In the genomic region with DNA sequence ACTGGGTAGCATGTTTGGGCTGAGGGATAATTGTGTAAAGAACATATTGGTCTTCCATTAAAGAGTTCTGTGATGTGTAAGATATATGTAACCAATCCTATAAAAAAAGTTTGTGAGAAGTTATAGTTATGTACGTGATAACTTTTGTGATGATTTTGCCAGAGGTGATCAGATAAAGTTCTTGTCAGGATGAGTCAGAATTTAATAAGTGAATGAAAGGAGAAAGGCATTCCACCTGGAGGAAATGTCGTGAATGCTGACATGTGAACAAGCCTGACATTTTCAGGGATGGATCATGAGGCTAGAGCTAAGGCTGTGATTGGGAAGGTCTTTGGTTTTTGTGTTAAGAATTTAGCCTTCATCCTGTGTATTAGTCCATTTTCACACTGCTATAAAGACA, we compare ENCODE assay signal across 20 cellular contexts.
DNase-seq lines count a peak whose midpoint lies in the region; ATAC-seq, FAIRE-seq and TF ChIP-seq lines count a peak whose summit lies in the region.
"Had no signal": no experiment of that assay in that cellular context is flagged by ENCODE, and none has a peak within 500 bp of the region (broad histone marks: within the 10 kb centered on the region; RNA-seq: fewer than 3 reads in every experiment).

No MANE protein-coding gene starts in this region.

- no peak for FAIRE-seq in bronchial epithelial cell (lab: Jason Lieb, UNC)
- FAIRE-seq: A549, GM12878, H54 had no signal

- no peak overlapping the region for H3K4me3 ChIP-seq in bronchial epithelial cell (ENCODE audit: low read depth, low read length)
- H3K4me3 ChIP-seq: A549, BLaER1, GM12878, GM23248 had no signal

- H3K4me3 Mint-ChIP-seq in osteocyte (ENCODE audit: unreplicated experiment), result no peak overlapping the region
- H3K4me3 Mint-ChIP-seq: CD8-positive, alpha-beta T cell; IgD-negative memory B cell had no signal

- DNase-seq in M059J (ENCODE audit: low read depth) (peak; percentile 19), bronchial epithelial cell (ENCODE audit: low read depth) (peak; percentile 55), epithelial cell of prostate (ENCODE audit: low read depth, low spot score) (peak; percentile 48), osteocyte (ENCODE audit: extremely low spot score, unreplicated experiment) (no peak), left ventricle myocardium superior (no peak)
- no peak for DNase-seq in stimulated activated naive CD4-positive, alpha-beta T cell (lab: John Stamatoyannopoulos, UW)
- DNase-seq: Calu3; CD8-positive, alpha-beta T cell; DMS53; DND-41; EL; GM23248; HCEC 1CT; KBM-7 had no signal

- peaks cover 20% of the 10 kb centered on the region for H3K9me3 Mint-ChIP-seq in osteocyte (ENCODE audit: unreplicated experiment)
- H3K9me3 Mint-ChIP-seq: CD8-positive, alpha-beta T cell had no signal

- ATAC-seq in HG03520 (IDR thresholded peaks at IDR 0.05; ENCODE audit: unreplicated experiment) (no peak), left ventricle myocardium superior (no peak)
- ATAC-seq: A549; CD8-positive, alpha-beta T cell; GM12878 had no signal

- H3K36me3 ChIP-seq in bronchial epithelial cell (ENCODE audit: control insufficient read depth, insufficient read depth, low read length), result no peaks in the 10 kb centered on the region
- H3K36me3 ChIP-seq: BLaER1 had no signal

- intact Hi-C loops in left ventricle myocardium superior (cut with micrococcal nuclease), result no loop called here

- TF ChIP-seq CTCF in bronchial epithelial cell (IDR thresholded peaks at IDR 0.05; ENCODE audit: insufficient read depth, low read length, severe bottlenecking) (no peak), osteocyte (IDR thresholded peaks at IDR 0.05) (no peak)

- H3K36me3 Mint-ChIP-seq in osteocyte (ENCODE audit: unreplicated experiment), result peaks cover 1% of the 10 kb centered on the region
- H3K36me3 Mint-ChIP-seq: CD8-positive, alpha-beta T cell had no signal

- H3K27me3 Mint-ChIP-seq in osteocyte (ENCODE audit: unreplicated experiment), result no peaks in the 10 kb centered on the region
- H3K27me3 Mint-ChIP-seq: IgD-negative memory B cell had no signal

- H3K27ac Mint-ChIP-seq in osteocyte (ENCODE audit: unreplicated experiment), result peak overlapping the region; percentile 16
- H3K27ac Mint-ChIP-seq: CD8-positive, alpha-beta T cell; IgD-negative memory B cell had no signal

- H3K27ac ChIP-seq in epithelial cell of prostate, result peak overlapping the region; percentile 73
- H3K27ac ChIP-seq: A549, BLaER1, GM23248 had no signal

- peaks cover 32% of the 10 kb centered on the region for H3K4me1 Mint-ChIP-seq in osteocyte (ENCODE audit: unreplicated experiment)

- no peaks in the 10 kb centered on the region for H3K27me3 ChIP-seq in bronchial epithelial cell (ENCODE audit: control insufficient read depth, insufficient read depth, low read length)
- H3K27me3 ChIP-seq: BLaER1 had no signal

Comparison
In these comparisons a context has a peak if more than half of its experiments do, and no peak if none do; other contexts are left out.
1. DNase-seq: peak in M059J (single experiment), bronchial epithelial cell (single experiment) and epithelial cell of prostate (single experiment); none in osteocyte (single experiment), left ventricle myocardium superior (single experiment) and stimulated activated naive CD4-positive, alpha-beta T cell (0 of 6).